8 cellular contexts compared by ENCODE assay signal in the genomic region with DNA sequence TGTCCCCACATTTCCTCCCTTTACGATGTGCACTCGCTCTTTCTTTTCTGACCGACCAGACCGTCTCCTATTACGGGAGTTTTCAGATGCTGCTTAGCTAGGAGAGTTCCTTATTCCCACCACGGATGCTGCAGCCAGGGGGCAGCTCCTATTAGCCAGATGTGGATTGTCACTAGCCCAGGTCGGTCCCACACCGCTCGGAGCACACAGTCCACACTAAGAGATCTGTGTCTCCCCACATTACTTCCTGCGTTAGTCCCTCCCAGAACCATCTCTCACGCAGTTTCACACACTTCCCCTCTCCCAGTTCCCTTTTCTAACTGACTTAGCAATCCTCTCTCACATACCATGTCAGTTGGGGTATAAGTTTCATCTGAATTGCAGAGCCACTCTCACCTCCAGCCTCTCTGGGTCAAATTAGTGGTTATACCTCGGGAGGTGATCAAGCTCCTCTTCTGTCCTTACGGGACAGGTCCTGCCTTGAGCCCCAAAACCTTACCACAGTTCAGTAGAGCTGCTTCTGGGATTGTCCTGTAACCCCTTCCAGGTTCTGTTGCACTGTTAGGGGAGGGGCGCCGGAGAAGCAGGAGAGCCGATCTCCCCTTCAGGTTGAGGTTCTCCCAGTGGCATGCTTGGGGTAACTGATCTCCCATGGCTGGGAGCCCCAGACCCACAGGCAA. TPM values are rescaled to one million over a fixed set of nuclear protein-coding genes. Genes with fewer than 3 reads are reported as not detected.
DNase-seq lines count a peak whose midpoint lies in the region; ATAC-seq and TF ChIP-seq lines count a peak whose summit lies in the region.

No MANE protein-coding gene starts in this region.

- no peaks in the 10 kb centered on the region for H3K36me3 Mint-ChIP-seq in glutamatergic neuron (ENCODE audit: unreplicated experiment)

- 82% methylated on average over 16 of the region's 16 CpGs for WGBS in right cardiac atrium
- WGBS in thyroid gland, 2 donors: 90% methylated on average over 16 of the region's 16 CpGs
- 78 to 85% methylated on average over 16 of the region's 16 CpGs for WGBS in tibial nerve, 2 donors

- ATAC-seq in GM18517 (IDR thresholded peaks at IDR 0.05; ENCODE audit: unreplicated experiment) (peak; percentile 97), GM21825 (IDR thresholded peaks at IDR 0.05; ENCODE audit: unreplicated experiment) (peak; percentile 94), right cardiac atrium (peak; percentile 68 to 69)

- DNase-seq in NCI-H69 (lab: John Stamatoyannopoulos, UW) (peak; percentile 57), right cardiac atrium (peak in 2 of 3 donors; percentile 41 to 43), cerebellum (ENCODE audit: low spot score) (no peak), thyroid gland (no peak), glutamatergic neuron (no peak), tibial nerve (ENCODE audit: low spot score in 2 of 2) (no peak)

- TF ChIP-seq CTCF in thyroid gland (IDR thresholded peaks at IDR 0.05): no peak
- TF ChIP-seq CTCF in glutamatergic neuron (IDR thresholded peaks at IDR 0.05; ENCODE audit: partially characterized antibody, unreplicated experiment): no peak
- no peak for TF ChIP-seq CTCF in tibial nerve (IDR thresholded peaks at IDR 0.05)

- no peaks in the 10 kb centered on the region for H3K4me1 ChIP-seq in right cardiac atrium (ENCODE audit: control insufficient read depth, insufficient read depth, low read length)
- H3K4me1 ChIP-seq in thyroid gland: no peaks in the 10 kb centered on the region
- H3K4me1 ChIP-seq in tibial nerve: peaks cover 0 to 5% (median 0%) of the 10 kb centered on the region in 4 donors

- TF ChIP-seq POLR2A in thyroid gland (IDR thresholded peaks at IDR 0.05): no peak
- no peak for TF ChIP-seq POLR2A in tibial nerve (IDR thresholded peaks at IDR 0.05)

- no peaks in the 10 kb centered on the region for H3K27me3 Mint-ChIP-seq in glutamatergic neuron (ENCODE audit: unreplicated experiment)

- intact Hi-C loops in right cardiac atrium (cut with DNase I) (no loop called here), thyroid gland (cut with DNase I) (no loop called here)

- TF ChIP-seq EP300 in tibial nerve (IDR thresholded peaks at IDR 0.05): peak in 1 of 2 donors; percentile 37

- H3K4me1 Mint-ChIP-seq in glutamatergic neuron (ENCODE audit: low read depth, unreplicated experiment): no peaks in the 10 kb centered on the region

- H3K9me3 ChIP-seq in right cardiac atrium (ENCODE audit: control insufficient read depth, low read length): no peaks in the 10 kb centered on the region
- no peaks in the 10 kb centered on the region for H3K9me3 ChIP-seq in thyroid gland
- no peaks in the 10 kb centered on the region for H3K9me3 ChIP-seq in tibial nerve

- H3K27ac ChIP-seq in right cardiac atrium (ENCODE audit: low read length): no peak overlapping the region
- no peak overlapping the region for H3K27ac ChIP-seq in thyroid gland
- H3K27ac ChIP-seq in tibial nerve: peak overlapping the region in 1 of 4 donors; percentile 56

- H3K4me3 ChIP-seq in right cardiac atrium (ENCODE audit: low read length) (no peak overlapping the region), thyroid gland (replicated peaks in 1 of 3) (no peak overlapping the region), tibial nerve (no peak overlapping the region)

- no peaks in the 10 kb centered on the region for H3K36me3 ChIP-seq in thyroid gland
- H3K36me3 ChIP-seq in tibial nerve: no peaks in the 10 kb centered on the region

- no peak overlapping the region for H3K27ac Mint-ChIP-seq in glutamatergic neuron (ENCODE audit: unreplicated experiment)

- no peaks in the 10 kb centered on the region for H3K27me3 ChIP-seq in right cardiac atrium (ENCODE audit: control insufficient read depth, insufficient read depth)
- no peaks in the 10 kb centered on the region for H3K27me3 ChIP-seq in thyroid gland
- no peaks in the 10 kb centered on the region for H3K27me3 ChIP-seq in tibial nerve

- no peaks in the 10 kb centered on the region for H3K9me3 Mint-ChIP-seq in glutamatergic neuron (ENCODE audit: unreplicated experiment)

- no peak overlapping the region for H3K4me3 Mint-ChIP-seq in glutamatergic neuron (ENCODE audit: unreplicated experiment)

RNA-seq across cellular contexts. Expression of a gene that starts 28.2 kb away (rescaled TPM):
- total RNA-seq in right cardiac atrium: not detected
- 0.11 TPM for polyA plus RNA-seq in right cardiac atrium
- total RNA-seq in cerebellum: 18.1 TPM
- not detected for total RNA-seq in thyroid gland
- total RNA-seq in glutamatergic neuron (ENCODE audit: unreplicated experiment): not detected
- total RNA-seq in tibial nerve: not detected

Comparison
In these comparisons a context has a peak if more than half of its experiments do, and no peak if none do; other contexts are left out.
1. DNase-seq: peak in NCI-H69 (single experiment) and right cardiac atrium (2 of 3); none in cerebellum (single experiment), thyroid gland (0 of 2), glutamatergic neuron (single experiment) and tibial nerve (0 of 2).
2. RNA of a gene that starts 28.2 kb away (total RNA-seq): 18.1 TPM in cerebellum (single experiment); not detected in right cardiac atrium, not detected in thyroid gland, not detected in glutamatergic neuron (single experiment) and not detected in tibial nerve; every median in the first group is over 10 times any median in the second.
3. Peak in every context shown above with its lines, with median percentiles within 50 percentile points of each other: ATAC-seq.